Comparison of ENCODE assay signal across 12 cellular contexts in the genomic region with DNA sequence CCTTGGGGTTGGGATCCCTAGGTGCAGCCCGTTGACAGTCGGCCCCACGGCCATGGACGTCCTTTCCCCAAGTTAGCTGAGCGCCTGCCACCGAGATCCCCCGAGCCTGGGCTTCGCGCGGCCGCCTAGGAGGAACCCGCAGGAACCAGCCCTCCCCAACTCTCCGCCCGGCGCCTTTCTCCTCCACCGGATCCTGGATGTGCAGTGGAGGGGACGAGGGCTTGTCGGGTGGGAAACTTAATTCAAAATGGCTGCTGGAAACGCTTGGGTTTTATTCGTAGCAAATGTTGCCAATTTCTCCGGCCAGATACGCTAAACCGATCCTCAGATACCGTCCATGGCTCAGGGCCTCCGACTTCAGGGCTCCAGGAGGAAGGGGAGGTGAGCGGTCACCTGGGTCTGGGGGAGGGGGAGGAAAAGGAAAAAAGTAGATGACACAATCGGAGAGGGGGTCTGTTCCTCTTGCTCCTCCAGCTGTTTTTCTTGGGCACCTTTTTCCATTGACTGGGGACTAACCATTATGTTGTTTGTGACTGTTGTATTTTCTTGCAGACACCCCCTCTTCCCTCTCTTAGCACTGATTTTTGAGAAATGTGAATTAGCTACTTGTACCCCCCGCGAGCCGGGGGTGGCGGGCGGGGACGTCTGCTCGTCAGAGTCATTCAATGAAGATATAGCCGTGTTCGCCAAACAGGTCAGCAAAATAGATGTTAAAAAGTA. TPM values are rescaled to one million over a fixed set of nuclear protein-coding genes. Genes with fewer than 3 reads are reported as not detected.
A peak's percentile ranks its signal among the peaks of the same experiment; 100 is the strongest.
DNase-seq lines count a peak whose midpoint lies in the region; ATAC-seq, FAIRE-seq and TF ChIP-seq lines count a peak whose summit lies in the region.
"Had no signal": no experiment of that assay in that cellular context is flagged by ENCODE, and none has a peak within 500 bp of the region (broad histone marks: within the 10 kb centered on the region; RNA-seq: fewer than 3 reads in every experiment).

No MANE protein-coding gene starts in this region.

- no peak for TF ChIP-seq EP300 in HepG2 (IDR thresholded peaks at IDR 0.05; ENCODE audit: low read depth in 2 of 2, low read length in 2 of 2)
- TF ChIP-seq EP300 in HepG2 (CRISPR knock-in tag; IDR thresholded peaks at IDR 0.05; ENCODE audit: borderline replicate concordance), result no peak

- H3K36me3 Mint-ChIP-seq in nephron progenitor cell (ENCODE audit: low read depth), result peaks cover 59% of the 10 kb centered on the region
- H3K36me3 Mint-ChIP-seq: CD4-positive, CD25-positive, alpha-beta regulatory T cell had no signal

- H3K36me3 ChIP-seq in liver (ENCODE audit: control insufficient read depth in 4 of 4, insufficient read depth in 3 of 4, low read depth in 1 of 4, low read length in 3 of 4) (peaks cover 0 to 8% (median 3%) of the 10 kb centered on the region in 4 donors), HepG2 (replicated peaks in 1 of 2; ENCODE audit: control insufficient read depth in 1 of 2, insufficient read depth in 2 of 2, low read length in 2 of 2) (no peaks in the 10 kb centered on the region; a peak in 1 of 5 replicates)

- ATAC-seq in HepG2 (no peak), HG03196 (IDR thresholded peaks at IDR 0.05; ENCODE audit: unreplicated experiment) (no peak)

- H3K9me3 ChIP-seq in liver (ENCODE audit: control insufficient read depth in 4 of 4, low read length in 3 of 4) (no peaks in the 10 kb centered on the region), HepG2 (ENCODE audit: low read length) (no peaks in the 10 kb centered on the region)

- H3K27ac ChIP-seq in liver (ENCODE audit: low read depth in 1 of 2, low read length in 2 of 2) (peak overlapping the region; percentile 57 to 59), HepG2 (ENCODE audit: extremely low read length, insufficient read depth, low read length) (no peak overlapping the region)

- H3K4me1 ChIP-seq in liver (ENCODE audit: control insufficient read depth in 4 of 4, insufficient read depth in 4 of 4, low read length in 3 of 4) (peaks cover 0 to 14% (median 10%) of the 10 kb centered on the region in 4 donors), HepG2 (ENCODE audit: insufficient read depth, low read length) (peaks cover 13% of the 10 kb centered on the region)

- DNase-seq in HepG2 (ENCODE audit: low spot score), result no peak
- DNase-seq in fibroblast of pulmonary artery (ENCODE audit: low read depth), result peak; percentile 38
- peak; percentile 47 for DNase-seq in nephron progenitor cell
- no peak for DNase-seq in NCI-H446 treated with DMSO at 0.1 percent for 48 hours (lab: John Stamatoyannopoulos, UW)
- DNase-seq in activated CD4-positive, alpha-beta T cell treated with anti-CD3 and anti-CD28 coated beads for 4 hours, result no peak
- no peak for DNase-seq in stimulated activated CD8-positive, alpha-beta memory T cell treated with anti-CD3 and anti-CD28 coated beads, Interleukin-4, amount 100 ng/mL, for 48 hours
- DNase-seq: activated CD4-positive, alpha-beta T cell treated with anti-CD3 and anti-CD28 coated beads, Interleukin-2, amount 10 ng/mL, durations not matched to agents 7 days and 5 days; CD4-positive, CD25-positive, alpha-beta regulatory T cell; NCI-H1105 had no signal

- no peak for TF ChIP-seq POLR2A in HepG2 (IDR thresholded peaks at IDR 0.05; ENCODE audit: insufficient read depth in 1 of 2, low read depth in 2 of 2, low read length in 2 of 2)

- in situ Hi-C loops in HepG2 (cut with HindIII; ENCODE audit: extremely low pct_ligation_motif_present, low pct_unique_long_range_greater_than_20kb), result loop anchor here (10.0 to 25.0 kb wide), 5 partner anchors 773 to 1598 kb away; no protein-coding TSS in a partner anchor

- H4K20me1 ChIP-seq in HepG2 (ENCODE audit: insufficient read depth, low read length), result no peaks in the 10 kb centered on the region

- CTCF ChIA-PET in HepG2 (lab: Yijun Ruan, JAX; ENCODE audit: low intra/inter-chr PET ratio, low total read pairs), result no interaction called here

- no peaks in the 10 kb centered on the region for H3K9me3 Mint-ChIP-seq in nephron progenitor cell
- H3K9me3 Mint-ChIP-seq: activated CD4-positive, alpha-beta T cell treated with anti-CD3 and anti-CD28 coated beads, Interleukin-2, amount 10 ng/mL, durations not matched to agents 7 days and 5 days had no signal

- no peak for FAIRE-seq in HepG2 (lab: Jason Lieb, UNC)
- FAIRE-seq: islet of Langerhans had no signal

- H3K27me3 Mint-ChIP-seq in nephron progenitor cell (ENCODE audit: low read depth, poor library complexity), result peaks cover 4% of the 10 kb centered on the region

- H3K27ac Mint-ChIP-seq in nephron progenitor cell, result peak overlapping the region; percentile 99
- H3K27ac Mint-ChIP-seq: activated CD4-positive, alpha-beta T cell treated with anti-CD3 and anti-CD28 coated beads, Interleukin-2, amount 10 ng/mL, durations not matched to agents 7 days and 5 days; CD4-positive, CD25-positive, alpha-beta regulatory T cell had no signal

- peaks cover 51% of the 10 kb centered on the region for H3K4me1 Mint-ChIP-seq in nephron progenitor cell

- no peak for TF ChIP-seq RAD21 in liver (IDR thresholded peaks at IDR 0.05)
- TF ChIP-seq RAD21 in HepG2 (CRISPR knock-in tag; IDR thresholded peaks at IDR 0.05), result no peak

- H3K4me3 ChIP-seq in liver (ENCODE audit: low read depth in 1 of 3, low read length in 3 of 3), result peak overlapping the region in 1 of 3 donors; percentile 22
- H3K4me3 ChIP-seq in HepG2 (replicated peaks in 1 of 3; ENCODE audit: insufficient read depth in 1 of 3, low read depth in 2 of 3, low read length in 3 of 3), result no peak overlapping the region
- peak overlapping the region; percentile 92 for H3K4me3 ChIP-seq in fibroblast of pulmonary artery (replicated peaks; ENCODE audit: low read depth, low read length)

- H3K79me2 ChIP-seq in HepG2 (ENCODE audit: insufficient read depth, low read length), result no peaks in the 10 kb centered on the region

- H3K9ac ChIP-seq in liver (ENCODE audit: low read depth in 1 of 2, low read length in 2 of 2), result no peak overlapping the region
- no peak overlapping the region for H3K9ac ChIP-seq in HepG2 (ENCODE audit: insufficient read depth, low read depth, low read length)

- no TSS peak for BruUV-seq in HepG2 (replicated peaks; lab: Mats Ljungman, UMichigan)

- WGBS in liver, result 62% methylated on average over 36 of the region's 36 CpGs
- WGBS in HepG2 (ENCODE audit: low lambda C conversion rate), result 93% methylated on average over 36 of the region's 36 CpGs

- H2AFZ ChIP-seq in HepG2 (ENCODE audit: low read length), result no peak overlapping the region

- POLR2A ChIA-PET in HepG2 (lab: Yijun Ruan, JAX), result no interaction called here

- H3K4me3 Mint-ChIP-seq in nephron progenitor cell, result peak overlapping the region; percentile 93
- H3K4me3 Mint-ChIP-seq: activated CD4-positive, alpha-beta T cell treated with anti-CD3 and anti-CD28 coated beads, Interleukin-2, amount 10 ng/mL, durations not matched to agents 7 days and 5 days had no signal

- TF ChIP-seq CTCF in liver (IDR thresholded peaks at IDR 0.05; ENCODE audit: low read depth, low read length, missing input control) (no peak), HepG2 (CRISPR knock-in tag; IDR thresholded peaks at IDR 0.05) (no peak), fibroblast of pulmonary artery (IDR thresholded peaks at IDR 0.05; ENCODE audit: low read length, missing control alignments) (no peak), nephron progenitor cell (IDR thresholded peaks at IDR 0.05) (no peak)

- no peak overlapping the region for H3K4me2 ChIP-seq in HepG2 (ENCODE audit: low read depth, low read length)

- intact Hi-C loops in HepG2 (cut with micrococcal nuclease; ENCODE audit: unreplicated experiment), result no loop called here

- no peaks in the 10 kb centered on the region for H3K27me3 ChIP-seq in liver (ENCODE audit: control insufficient read depth in 4 of 4, insufficient read depth in 4 of 4, low read length in 3 of 4)
- H3K27me3 ChIP-seq in HepG2 (ENCODE audit: control insufficient read depth in 1 of 2, insufficient read depth in 2 of 2, low read length in 2 of 2), result peaks cover 0 to 5% of the 10 kb centered on the region in 2 experiments; a peak in 1 of 5 replicates

TF ChIP-seq in liver, 16 proteins besides CTCF, POLR2A, EP300 and RAD21 (continues in another document):
- TF ChIP-seq NR2F2 (IDR thresholded peaks at IDR 0.05), result no peak
- TF ChIP-seq JUND (IDR thresholded peaks at IDR 0.05), result no peak
- no peak for TF ChIP-seq EGR1 (IDR thresholded peaks at IDR 0.05; ENCODE audit: low read depth in 2 of 2)

RNA-seq across cellular contexts. Expression of a gene that starts 4.5 kb away (rescaled TPM):
- total RNA-seq in liver, result 1 to 10 TPM; 6.3 to 8.6 TPM
- 1 to 10 TPM; 1.6 to 4.7 TPM for polyA plus RNA-seq in liver
- 4.5 and 6.0 TPM in 2 replicates for total RNA-seq in HepG2 (2016; rRNA removed; fragmentation: Illumina TruSeq; extraction: Trizol)
- total RNA-seq in HepG2 (2016; cell fraction: cytosol; rRNA removed; fragmentation: Illumina TruSeq; extraction: Trizol; ENCODE audit: low read depth), result 0.88 and 1.3 TPM in 2 replicates
- total RNA-seq in HepG2 (2016; cell fraction: insoluble cytoplasmic fraction; rRNA removed; fragmentation: Illumina TruSeq; extraction: Trizol), result 4.4 and 6.6 TPM in 2 replicates
- 2.1 and 4.3 TPM in 2 replicates for total RNA-seq in HepG2 (2016; cell fraction: membrane; rRNA removed; fragmentation: Illumina TruSeq; extraction: Trizol)
- 11.1 and 12.8 TPM in 2 replicates for total RNA-seq in HepG2 (2016; cell fraction: nucleus; rRNA removed; fragmentation: Illumina TruSeq; extraction: Trizol)
- polyA plus RNA-seq in HepG2 (2011; rRNA removed), result 2.6 and 3.8 TPM in 2 replicates
- 1.2 and 2.1 TPM in 2 replicates for polyA plus RNA-seq in HepG2 (2011; cell fraction: cytosol; rRNA removed)
- 3.6 and 3.7 TPM in 2 replicates for polyA plus RNA-seq in HepG2 (2011; cell fraction: nucleus; rRNA removed)
- polyA plus RNA-seq in HepG2 (2012), result 1.7 and 2.9 TPM in 2 replicates
- 0.16 and 0.49 TPM in 2 replicates for polyA plus RNA-seq in HepG2 (2016; cell fraction: cytosol; fragmentation: Illumina TruSeq; extraction: Trizol; ENCODE audit: low read depth)
- 4.1 and 4.2 TPM in 2 replicates for polyA plus RNA-seq in HepG2 (2016; cell fraction: insoluble cytoplasmic fraction; fragmentation: Illumina TruSeq; extraction: Trizol; ENCODE audit: low read depth)
- polyA plus RNA-seq in HepG2 (2016; cell fraction: membrane; fragmentation: Illumina TruSeq; extraction: Trizol; ENCODE audit: low read depth), result 1.0 and 1.1 TPM in 2 replicates
- polyA plus RNA-seq in HepG2 (2016; cell fraction: nucleus; fragmentation: Illumina TruSeq; extraction: Trizol; ENCODE audit: insufficient read depth, low read depth), result 4.8 and 9.7 TPM in 2 replicates
- 6.9 and 19.7 TPM in 2 replicates for polyA minus RNA-seq in HepG2 (2011; rRNA and poly(A)+ RNA removed; ENCODE audit: low replicate concordance)
- 4.3 and 5.7 TPM in 2 replicates for polyA minus RNA-seq in HepG2 (2011; cell fraction: cytosol; rRNA and poly(A)+ RNA removed)
- 19.1 and 25.4 TPM in 2 replicates for polyA minus RNA-seq in HepG2 (2011; cell fraction: nucleus; rRNA and poly(A)+ RNA removed)
- total RNA-seq: activated CD4-positive, alpha-beta T cell treated with anti-CD3 and anti-CD28 coated beads, Interleukin-2, amount 10 ng/mL, durations not matched to agents 7 days and 5 days had no signal
- polyA plus RNA-seq: CD4-positive, CD25-positive, alpha-beta regulatory T cell had no signal

Comparison
In these comparisons a context has a peak if more than half of its experiments do, and no peak if none do; other contexts are left out.
1. DNase-seq: peak in fibroblast of pulmonary artery (single experiment) and nephron progenitor cell (single experiment); none in HepG2 (single experiment), NCI-H446 treated with DMSO at 0.1 percent for 48 hours (single experiment), activated CD4-positive, alpha-beta T cell treated with anti-CD3 and anti-CD28 coated beads for 4 hours (0 of 2) and stimulated activated CD8-positive, alpha-beta memory T cell treated with anti-CD3 and anti-CD28 coated beads, Interleukin-4, amount 100 ng/mL, for 48 hours (single experiment).